ENCODE assay signal across 8 cellular contexts in the genomic region with DNA sequence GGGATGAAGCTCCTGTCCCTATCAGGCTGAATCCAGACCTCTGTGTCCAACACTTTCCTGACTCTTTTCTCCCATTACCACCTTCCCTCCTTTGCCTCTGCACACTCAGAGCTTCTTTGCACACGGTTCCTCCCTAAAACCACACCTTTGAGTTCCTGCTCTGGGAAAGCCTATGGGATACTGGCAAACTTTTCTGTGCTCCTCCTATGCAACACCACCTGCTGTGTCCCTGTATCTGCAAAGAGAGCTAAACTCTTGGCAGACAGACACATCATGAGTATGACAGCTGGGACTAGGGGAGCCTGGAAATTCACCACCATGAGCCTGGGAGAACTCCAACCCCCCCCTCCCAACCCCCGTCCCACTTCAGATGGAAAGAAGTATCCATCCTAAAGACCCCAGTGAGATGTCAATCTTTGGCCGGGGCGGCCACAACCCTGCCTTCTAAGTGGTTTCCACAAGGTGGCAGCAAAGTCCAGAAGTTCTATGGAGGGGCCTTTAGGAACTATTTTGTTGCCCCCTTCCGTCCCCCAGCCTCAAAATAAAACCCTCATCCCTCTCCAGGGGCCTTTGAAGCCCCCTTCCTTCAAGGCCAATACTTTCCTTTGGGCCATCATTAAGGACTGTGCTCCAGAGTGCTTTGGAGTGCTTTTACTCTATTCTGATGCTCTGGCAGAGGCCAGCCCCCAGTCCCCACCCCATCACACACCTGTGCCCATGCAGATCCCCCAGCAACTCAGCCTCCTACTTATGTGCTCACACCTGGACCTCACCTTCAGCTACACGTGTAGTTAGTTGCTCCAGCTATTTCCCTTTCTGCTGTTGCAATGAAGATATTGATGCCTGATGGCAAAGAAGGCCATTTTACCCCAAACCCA. TPM values are rescaled to one million over a fixed set of nuclear protein-coding genes. Genes with fewer than 3 reads are reported as not detected.
DNase-seq lines count a peak whose midpoint lies in the region; ATAC-seq and TF ChIP-seq lines count a peak whose summit lies in the region.

No MANE protein-coding gene starts in this region.

- no peak overlapping the region for H2BK15ac ChIP-seq in H9 (ENCODE audit: low read depth, low read length)

- peaks cover 31 to 39% of the 10 kb centered on the region in 2 experiments for H3K4me1 Mint-ChIP-seq in H9
- peaks cover 9 to 24% (median 18%) of the 10 kb centered on the region in 3 donors for H3K4me1 Mint-ChIP-seq in naive B cell

- no peaks in the 10 kb centered on the region for H3K79me2 ChIP-seq in H9 (ENCODE audit: insufficient read depth, low read length)

- TF ChIP-seq CTCF in BE2C (IDR thresholded peaks at IDR 0.05; ENCODE audit: low read depth, low read length) (peak; percentile 81), H9 (conservative IDR thresholded peaks at IDR 0.05) (peak; percentile 83), uterus (IDR thresholded peaks at IDR 0.05) (peak; percentile 64 to 71 (median 66))

- H3K4me3 Mint-ChIP-seq in H9 (no peak overlapping the region), naive B cell (peak overlapping the region in 1 of 8 donors; percentile 61)

- no peak overlapping the region for H2BK20ac ChIP-seq in H9 (ENCODE audit: low read depth, low read length, poor library complexity, severe bottlenecking)

- H4K20me1 ChIP-seq in H9 (ENCODE audit: control insufficient read depth, insufficient read depth, insufficient read length) = no peaks in the 10 kb centered on the region

- H2AK5ac ChIP-seq in H9 (ENCODE audit: insufficient read length, low read length) = no peak overlapping the region

- H3K27ac ChIP-seq in H9 (ENCODE audit: insufficient read length, low read depth, low read length) (no peak overlapping the region), uterus (no peak overlapping the region)

- no peaks in the 10 kb centered on the region for H3K36me3 ChIP-seq in BE2C
- H3K36me3 ChIP-seq in uterus = no peaks in the 10 kb centered on the region

- H3K23ac ChIP-seq in H9 (ENCODE audit: insufficient read length, low read depth, low read length) = no peak overlapping the region

- no peak overlapping the region for H3K4me3 ChIP-seq in BE2C (ENCODE audit: low read depth, low read length)
- no peak overlapping the region for H3K4me3 ChIP-seq in uterus

- ATAC-seq in naive B cell (ENCODE audit: low read depth in 2 of 2) (peak; percentile 47 to 64), GM21737 (IDR thresholded peaks at IDR 0.05; ENCODE audit: unreplicated experiment) (no peak), GM19397 (IDR thresholded peaks at IDR 0.05; ENCODE audit: unreplicated experiment) (no peak)

- H3K9me3 Mint-ChIP-seq in H9 (no peaks in the 10 kb centered on the region; a peak in 1 of 5 replicates), naive B cell (no peaks in the 10 kb centered on the region)

- intact Hi-C loops in uterus (cut with DNase I; ENCODE audit: low total_unique reads) = loop anchor here (10.0 kb wide), 1 partner anchor 270 kb away; no protein-coding TSS in a partner anchor

- no peaks in the 10 kb centered on the region for H3K79me1 ChIP-seq in H9 (ENCODE audit: insufficient read depth, low read depth, low read length, poor library complexity, severe bottlenecking)

- H3K56ac ChIP-seq in H9 (ENCODE audit: insufficient read length, low read depth, low read length) = no peak overlapping the region

- H2BK5ac ChIP-seq in H9 (ENCODE audit: insufficient read length, low read length) = no peak overlapping the region

- H3K36me3 Mint-ChIP-seq in H9 (ENCODE audit: insufficient read depth in 1 of 3, low read depth in 3 of 3) = no peaks in the 10 kb centered on the region
- H3K36me3 Mint-ChIP-seq in naive B cell = no peaks in the 10 kb centered on the region

- no peaks in the 10 kb centered on the region for H3K9me3 ChIP-seq in BE2C
- H3K9me3 ChIP-seq in H9 (ENCODE audit: control insufficient read depth, low read depth, low read length) = no peaks in the 10 kb centered on the region
- no peaks in the 10 kb centered on the region for H3K9me3 ChIP-seq in uterus

- peak; percentile 47 for DNase-seq in BE2C
- peak; percentile 50 for DNase-seq in H9
- DNase-seq in activated CD4-positive, alpha-beta T cell treated with anti-CD3 and anti-CD28 coated beads for 1 hour = peak; percentile 21
- DNase-seq in effector CD8-positive, alpha-beta T cell (lab: John Stamatoyannopoulos, UW) = peak; percentile 14
- peak; percentile 45 for DNase-seq in naive B cell
- peak in 1 of 2 donors; percentile 27 for DNase-seq in uterus

- no peak overlapping the region for H3K18ac ChIP-seq in H9 (ENCODE audit: insufficient read length, low read depth, low read length)

- no peak overlapping the region for H3K14ac ChIP-seq in H9 (ENCODE audit: insufficient read depth, low read length)

- H3K4me1 ChIP-seq in BE2C (peaks cover 29% of the 10 kb centered on the region), H9 (ENCODE audit: insufficient read depth, low read length) (no peaks in the 10 kb centered on the region), uterus (no peaks in the 10 kb centered on the region)

- no peaks in the 10 kb centered on the region for H3K27me3 ChIP-seq in BE2C
- no peaks in the 10 kb centered on the region for H3K27me3 ChIP-seq in H9 (ENCODE audit: insufficient read depth, low read length)
- H3K27me3 ChIP-seq in uterus = no peaks in the 10 kb centered on the region

- H2AFZ ChIP-seq in H9 (ENCODE audit: low read length) = no peak overlapping the region

- no peak overlapping the region for H4K8ac ChIP-seq in H9 (replicated peaks; ENCODE audit: insufficient read length, low read depth, low read length)

- H3K27me3 Mint-ChIP-seq in H9 (ENCODE audit: low read depth) = peaks cover 10% of the 10 kb centered on the region
- peaks cover 9 to 32% (median 13%) of the 10 kb centered on the region in 3 donors for H3K27me3 Mint-ChIP-seq in naive B cell

- no peak overlapping the region for H4K91ac ChIP-seq in H9 (ENCODE audit: insufficient read length, low read depth, low read length)

- H2BK120ac ChIP-seq in H9 (ENCODE audit: low read depth, low read length, poor library complexity, severe bottlenecking) = no peak overlapping the region

- no peak for TF ChIP-seq POLR2A in uterus (IDR thresholded peaks at IDR 0.05)

- H3K27ac Mint-ChIP-seq in H9 (no peak overlapping the region), naive B cell (peak overlapping the region in 4 of 6 donors; percentile 14 to 74 (median 40))

- H3K4ac ChIP-seq in H9 (ENCODE audit: low read depth, low read length) = no peak overlapping the region

- H3T11ph ChIP-seq in H9 (ENCODE audit: low read length) = no peak overlapping the region

- H2BK12ac ChIP-seq in H9 (ENCODE audit: insufficient read length, low read depth, low read length) = no peak overlapping the region

- H4K5ac ChIP-seq in H9 (ENCODE audit: insufficient read length, low read depth, low read length) = no peak overlapping the region

- H3K4me2 ChIP-seq in H9 (ENCODE audit: insufficient read depth, insufficient read length, low read length) = no peak overlapping the region

- no CpG with 5 or more reads among the region's 6 CpGs for WGBS in H9 (ENCODE audit: extremely low coverage, insufficient read length, low lambda C conversion rate)

- H3K9ac ChIP-seq in H9 (ENCODE audit: extremely low read depth, insufficient read length, low read length) = no peak overlapping the region

- H3K23me2 ChIP-seq in H9 (ENCODE audit: insufficient read length, low read depth, low read length, poor library complexity, severe bottlenecking) = no peaks in the 10 kb centered on the region

RNA-seq across cellular contexts. Expression of a gene that starts 19.4 kb away (rescaled TPM):
- polyA plus RNA-seq in BE2C (2012; ENCODE audit: insufficient read depth, insufficient read length, low read depth) = 4.4 TPM
- total RNA-seq in H9 (2021) = 3.5 and 4.1 TPM in 2 replicates
- polyA plus RNA-seq in naive B cell (ENCODE audit: low read depth in 6 of 6) = 10 to 100 TPM in 1 of 6 donors, 1 to 10 TPM in 5; 1.8 to 16.1 (median 4.4) TPM
- total RNA-seq in uterus = under 1 TPM in 2 of 4 donors, not detected in 2; 0.14 to 0.21 TPM

Comparison
In these comparisons a context has a peak if more than half of its experiments do, and no peak if none do; other contexts are left out.
1. H3K27ac Mint-ChIP-seq: peak in naive B cell (4 of 6); none in H9 (0 of 3).
2. ATAC-seq: peak in naive B cell (2 of 2); none in GM21737 (single experiment) and GM19397 (single experiment).
3. Peak in every context shown above with its lines, with median percentiles within 50 percentile points of each other: CTCF ChIP-seq.